Comparison of ENCODE assay signal across 10 cellular contexts in the genomic region with DNA sequence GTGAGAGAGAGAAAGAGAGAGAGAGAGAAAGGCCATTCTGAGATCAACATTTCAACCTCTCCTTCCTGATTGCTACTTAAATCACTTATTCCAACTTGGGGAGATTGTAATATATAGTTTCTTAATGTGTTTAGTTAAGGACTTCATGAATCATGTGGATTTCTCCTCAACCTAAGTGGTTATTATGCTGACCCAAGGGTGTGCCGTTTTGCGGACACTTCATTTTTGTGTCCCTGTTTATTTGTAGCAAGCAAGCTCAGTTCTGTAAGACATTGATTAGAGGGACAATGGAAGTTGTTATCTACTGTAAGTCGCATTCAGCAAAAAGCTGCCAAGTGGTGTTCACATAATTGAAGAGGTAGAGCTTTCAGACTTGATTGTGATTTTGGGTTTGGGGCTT. TPM values are rescaled to one million over a fixed set of nuclear protein-coding genes. Genes with fewer than 3 reads are reported as not detected.
A peak's percentile ranks its signal among the peaks of the same experiment; 100 is the strongest.
DNase-seq lines count a peak whose midpoint lies in the region; ATAC-seq, FAIRE-seq and TF ChIP-seq lines count a peak whose summit lies in the region.
"Had no signal": no experiment of that assay in that cellular context is flagged by ENCODE, and none has a peak within 500 bp of the region (broad histone marks: within the 10 kb centered on the region; RNA-seq: fewer than 3 reads in every experiment).

No MANE protein-coding gene starts in this region.

- WGBS in H9 (ENCODE audit: extremely low coverage, insufficient read length, low lambda C conversion rate), result no CpG with 5 or more reads among the region's 3 CpGs

- intact Hi-C loops in CD4-positive, alpha-beta memory T cell (cut with micrococcal nuclease), result no loop called here

- H3K14ac ChIP-seq in H9 (ENCODE audit: insufficient read depth, low read length), result no peak overlapping the region

- H4K20me1 ChIP-seq in H9 (ENCODE audit: control insufficient read depth, insufficient read depth, insufficient read length) (no peaks in the 10 kb centered on the region), astrocyte (ENCODE audit: insufficient read depth, low read length) (no peaks in the 10 kb centered on the region)

- CTCF ChIA-PET in CD4-positive, alpha-beta memory T cell (lab: Charles Lee; ENCODE audit: partially characterized antibody), result no interaction called here

- H3K79me2 ChIP-seq in H9 (ENCODE audit: insufficient read depth, low read length) (no peaks in the 10 kb centered on the region), astrocyte (ENCODE audit: insufficient read depth, low read length) (no peaks in the 10 kb centered on the region)

- no peak overlapping the region for H3K23ac ChIP-seq in H9 (ENCODE audit: insufficient read length, low read depth, low read length)

- H3K9me3 Mint-ChIP-seq in H9 (no peaks in the 10 kb centered on the region; a peak in 1 of 5 replicates), astrocyte (ENCODE audit: unreplicated experiment) (peaks cover 3% of the 10 kb centered on the region)
- peaks cover 0 to 4% (median 1%) of the 10 kb centered on the region in 8 donors for H3K9me3 Mint-ChIP-seq in CD4-positive, alpha-beta memory T cell
- H3K9me3 Mint-ChIP-seq: activated T-helper 2 cell treated with anti-CD3 and anti-CD28 coated beads, Interferon-gamma antibody, Interleukin-2, Interleukin-4, amounts not matched to agents 10 μg/mL and 5 μg/mL and 100 μg/mL, durations not matched to agents 14 hours and 24 hours and 36 hours had no signal

- no peak overlapping the region for H3K56ac ChIP-seq in H9 (ENCODE audit: insufficient read length, low read depth, low read length)

- H3T11ph ChIP-seq in H9 (ENCODE audit: low read length), result no peak overlapping the region

- no peak overlapping the region for H4K91ac ChIP-seq in H9 (ENCODE audit: insufficient read length, low read depth, low read length)

- peak; percentile 79 for FAIRE-seq in astrocyte (lab: Jason Lieb, UNC)

- no peaks in the 10 kb centered on the region for H3K9me3 ChIP-seq in H9 (ENCODE audit: control insufficient read depth, low read depth, low read length)
- H3K9me3 ChIP-seq in astrocyte (ENCODE audit: insufficient read depth, low read depth, low read length), result no peaks in the 10 kb centered on the region
- no peaks in the 10 kb centered on the region for H3K9me3 ChIP-seq in skeletal muscle satellite cell (replicated peaks; ENCODE audit: low read length)
- H3K9me3 ChIP-seq in CD4-positive, alpha-beta memory T cell (ENCODE audit: control insufficient read depth in 1 of 2, low read length in 2 of 2), result no peaks in the 10 kb centered on the region

- H3K4me3 ChIP-seq in astrocyte (ENCODE audit: insufficient read depth, low read depth, low read length), result peak overlapping the region; percentile 38
- peak overlapping the region; percentile 60 for H3K4me3 ChIP-seq in skeletal muscle satellite cell (ENCODE audit: low read length)
- no peak overlapping the region for H3K4me3 ChIP-seq in CD4-positive, alpha-beta memory T cell (ENCODE audit: low read length in 2 of 2)

- H2BK15ac ChIP-seq in H9 (ENCODE audit: low read depth, low read length), result no peak overlapping the region

- no peaks in the 10 kb centered on the region for H3K79me1 ChIP-seq in H9 (ENCODE audit: insufficient read depth, low read depth, low read length, poor library complexity, severe bottlenecking)

- H2AK5ac ChIP-seq in H9 (ENCODE audit: insufficient read length, low read length), result no peak overlapping the region

- peaks cover 20 to 24% of the 10 kb centered on the region in 2 experiments for H3K4me1 Mint-ChIP-seq in H9
- H3K4me1 Mint-ChIP-seq in astrocyte (ENCODE audit: low read depth, unreplicated experiment), result peaks cover 41% of the 10 kb centered on the region
- H3K4me1 Mint-ChIP-seq in CD4-positive, alpha-beta memory T cell, result no peaks in the 10 kb centered on the region

- H3K36me3 ChIP-seq in astrocyte (ENCODE audit: insufficient read depth, low read length), result no peaks in the 10 kb centered on the region
- H3K36me3 ChIP-seq in skeletal muscle satellite cell (ENCODE audit: insufficient read depth, low read length), result no peaks in the 10 kb centered on the region
- no peaks in the 10 kb centered on the region for H3K36me3 ChIP-seq in CD4-positive, alpha-beta memory T cell (ENCODE audit: insufficient read depth, low read length)

- POLR2A ChIA-PET in CD4-positive, alpha-beta memory T cell (lab: Charles Lee; ENCODE audit: partially characterized antibody), result no interaction called here

- H3K27me3 Mint-ChIP-seq in H9 (ENCODE audit: low read depth) (no peaks in the 10 kb centered on the region), astrocyte (ENCODE audit: low read depth, unreplicated experiment) (no peaks in the 10 kb centered on the region)
- H3K27me3 Mint-ChIP-seq in CD4-positive, alpha-beta memory T cell, result peaks cover 7 to 16% of the 10 kb centered on the region in 2 donors

- H3K27ac Mint-ChIP-seq in H9 (peak overlapping the region in 2 of 3 experiments; percentile 70 to 88; a peak in 4 of 7 replicates), astrocyte (ENCODE audit: unreplicated experiment) (peak overlapping the region; percentile 97)
- no peak overlapping the region for H3K27ac Mint-ChIP-seq in CD4-positive, alpha-beta memory T cell
- H3K27ac Mint-ChIP-seq: activated T-helper 2 cell treated with anti-CD3 and anti-CD28 coated beads, Interferon-gamma antibody, Interleukin-2, Interleukin-4, amounts not matched to agents 10 μg/mL and 5 μg/mL and 100 μg/mL, durations not matched to agents 14 hours and 24 hours and 36 hours had no signal

- DNase-seq in H9, result no peak
- DNase-seq in astrocyte (ENCODE audit: low read depth), result no peak
- DNase-seq in iris pigment epithelial cell (ENCODE audit: low read depth), result peak; percentile 50
- DNase-seq in CD4-positive, alpha-beta memory T cell, result no peak
- DNase-seq in AG20443 (ENCODE audit: low spot score), result no peak
- no peak for DNase-seq in GM03348 (ENCODE audit: low spot score)
- DNase-seq: DMS53 had no signal

- H2BK20ac ChIP-seq in H9 (ENCODE audit: low read depth, low read length, poor library complexity, severe bottlenecking), result no peak overlapping the region

- H3K4ac ChIP-seq in H9 (ENCODE audit: low read depth, low read length), result no peak overlapping the region

- no peak overlapping the region for H4K5ac ChIP-seq in H9 (ENCODE audit: insufficient read length, low read depth, low read length)

- H3K4me1 ChIP-seq in H9 (ENCODE audit: insufficient read depth, low read length) (peaks cover 5% of the 10 kb centered on the region; the same call in 1 of the 2 replicates), astrocyte (ENCODE audit: insufficient read depth, low read length) (peaks cover 26% of the 10 kb centered on the region), skeletal muscle satellite cell (ENCODE audit: control insufficient read depth, insufficient read depth, low read length) (peaks cover 36% of the 10 kb centered on the region)
- no peaks in the 10 kb centered on the region for H3K4me1 ChIP-seq in CD4-positive, alpha-beta memory T cell (ENCODE audit: insufficient read depth, low read length)

- no peaks in the 10 kb centered on the region for H3K23me2 ChIP-seq in H9 (ENCODE audit: insufficient read length, low read depth, low read length, poor library complexity, severe bottlenecking)

- H2BK12ac ChIP-seq in H9 (ENCODE audit: insufficient read length, low read depth, low read length), result no peak overlapping the region

- H3K9ac ChIP-seq in H9 (ENCODE audit: extremely low read depth, insufficient read length, low read length) (no peak overlapping the region), astrocyte (ENCODE audit: low read length) (peak overlapping the region; percentile 86), skeletal muscle satellite cell (ENCODE audit: low read depth, low read length) (peak overlapping the region; percentile 89)

- no peak overlapping the region for H4K8ac ChIP-seq in H9 (replicated peaks; ENCODE audit: insufficient read length, low read depth, low read length)

- H3K27ac ChIP-seq in H9 (ENCODE audit: insufficient read length, low read depth, low read length) (no peak overlapping the region), astrocyte (ENCODE audit: low read depth, low read length) (peak overlapping the region; percentile 96)
- no peak overlapping the region for H3K27ac ChIP-seq in CD4-positive, alpha-beta memory T cell (ENCODE audit: low read depth, low read length)

- H3K36me3 Mint-ChIP-seq in H9 (ENCODE audit: insufficient read depth in 1 of 3, low read depth in 3 of 3) (no peaks in the 10 kb centered on the region; a peak in 1 of 7 replicates), astrocyte (ENCODE audit: low read depth, unreplicated experiment) (peaks cover 1% of the 10 kb centered on the region)
- no peaks in the 10 kb centered on the region for H3K36me3 Mint-ChIP-seq in CD4-positive, alpha-beta memory T cell

- TF ChIP-seq CTCF in H9 (conservative IDR thresholded peaks at IDR 0.05) (no peak), astrocyte (IDR thresholded peaks at IDR 0.05; ENCODE audit: insufficient read depth, low read depth, low read length) (no peak)

- no peaks in the 10 kb centered on the region for H3K27me3 ChIP-seq in H9 (ENCODE audit: insufficient read depth, low read length)
- H3K27me3 ChIP-seq in astrocyte (ENCODE audit: insufficient read depth, low read length), result no peaks in the 10 kb centered on the region
- no peaks in the 10 kb centered on the region for H3K27me3 ChIP-seq in skeletal muscle satellite cell (ENCODE audit: control insufficient read depth, insufficient read depth, low read length)
- no peaks in the 10 kb centered on the region for H3K27me3 ChIP-seq in CD4-positive, alpha-beta memory T cell (ENCODE audit: insufficient read depth, low read length)

- H3K4me2 ChIP-seq in H9 (ENCODE audit: insufficient read depth, insufficient read length, low read length) (peak overlapping the region; percentile 53), astrocyte (ENCODE audit: low read length) (peak overlapping the region; percentile 77), skeletal muscle satellite cell (ENCODE audit: low read length) (peak overlapping the region; percentile 83)

- H3K18ac ChIP-seq in H9 (ENCODE audit: insufficient read length, low read depth, low read length), result no peak overlapping the region

- ATAC-seq in HG03025 (IDR thresholded peaks at IDR 0.05; ENCODE audit: low FRiP score, unreplicated experiment), result no peak

- no peak overlapping the region for H2BK5ac ChIP-seq in H9 (ENCODE audit: insufficient read length, low read length)

- peak overlapping the region; percentile 2 for H2AFZ ChIP-seq in H9 (ENCODE audit: low read length)
- H2AFZ ChIP-seq in astrocyte (ENCODE audit: low read depth, low read length), result no peak overlapping the region

- H3K4me3 Mint-ChIP-seq in H9 (peak overlapping the region in 1 of 2 experiments; percentile 59; a peak in 2 of 5 replicates), astrocyte (ENCODE audit: unreplicated experiment) (peak overlapping the region; percentile 66)
- H3K4me3 Mint-ChIP-seq in CD4-positive, alpha-beta memory T cell, result no peak overlapping the region

- H2BK120ac ChIP-seq in H9 (ENCODE audit: low read depth, low read length, poor library complexity, severe bottlenecking), result no peak overlapping the region

RNA-seq across cellular contexts. Expression of a gene that starts 20.0 kb away (rescaled TPM):
- total RNA-seq in H9 (2021), result 42.1 and 42.8 TPM in 2 replicates
- total RNA-seq in astrocyte, result 6,748 and 8,907 TPM in 2 replicates
- total RNA-seq in skeletal muscle satellite cell (2012; rRNA removed), result 1,338 and 2,345 TPM in 2 replicates
- not detected for total RNA-seq in CD4-positive, alpha-beta memory T cell
- polyA plus RNA-seq in CD4-positive, alpha-beta memory T cell, result not detected

Comparison
In these comparisons a context has a peak if more than half of its experiments do, and no peak if none do; other contexts are left out.
1. H3K27ac Mint-ChIP-seq: peak in H9 (2 of 3) and astrocyte (single experiment); none in CD4-positive, alpha-beta memory T cell (0 of 7).
2. H3K4me3 ChIP-seq: peak in astrocyte (single experiment) and skeletal muscle satellite cell (single experiment); none in CD4-positive, alpha-beta memory T cell (0 of 2).
3. RNA of a gene that starts 20.0 kb away (total RNA-seq): 6,748 to 8,907 TPM in astrocyte; 42.1 to 42.8 TPM in H9 and not detected in CD4-positive, alpha-beta memory T cell; every median in the first group is over 100 times any median in the second.
4. Peak in every context shown above with its lines, with median percentiles within 50 percentile points of each other: H3K4me2 ChIP-seq.